9 cellular contexts compared by ENCODE assay signal in genomic region chr5:50717615-50718014, GRCh38. TPM values are rescaled to one million over a fixed set of nuclear protein-coding genes. Genes with fewer than 3 reads are reported as not detected.
DNase-seq lines count a peak whose midpoint lies in the region; ATAC-seq and TF ChIP-seq lines count a peak whose summit lies in the region.
"Had no signal": no experiment of that assay in that cellular context is flagged by ENCODE, and none has a peak within 500 bp of the region (broad histone marks: within the 10 kb centered on the region; RNA-seq: fewer than 3 reads in every experiment).

No MANE protein-coding gene starts in this region.

- H3K27me3 Mint-ChIP-seq in activated T-cell treated with anti-CD3 and anti-CD28 coated beads, Interleukin-2, amount 50 U/mL, for 72 hours (ENCODE audit: low read depth) = no peaks in the 10 kb centered on the region
- no peaks in the 10 kb centered on the region for H3K27me3 Mint-ChIP-seq in stimulated activated naive CD8-positive, alpha-beta T cell treated with anti-CD3 and anti-CD28 coated beads, Interleukin-15, amount 100 ng/mL, for 72 hours
- no peaks in the 10 kb centered on the region for H3K27me3 Mint-ChIP-seq in activated T-helper 1 cell treated with anti-CD3 and anti-CD28 coated beads, Interleukin-12 subunit alpha, Interleukin-12 subunit beta, Interleukin-2, Interleukin-4 antibody, amounts not matched to agents 30 ng/mL and 10 ng/mL and 1 ng/mL, durations not matched to agents 14 hours and 24 hours and 36 hours (ENCODE audit: insufficient read depth)

- H3K36me3 Mint-ChIP-seq in activated T-cell treated with anti-CD3 and anti-CD28 coated beads, Interleukin-2, amount 50 U/mL, for 72 hours (ENCODE audit: insufficient read depth in 2 of 2) = peaks cover 0 to 3% of the 10 kb centered on the region in 2 donors
- H3K36me3 Mint-ChIP-seq in activated T-helper 1 cell treated with anti-CD3 and anti-CD28 coated beads, Interleukin-12 subunit alpha, Interleukin-12 subunit beta, Interleukin-2, Interleukin-4 antibody, amounts not matched to agents 30 ng/mL and 10 ng/mL and 1 ng/mL, durations not matched to agents 14 hours and 24 hours and 36 hours (ENCODE audit: low read depth) = peaks cover 27% of the 10 kb centered on the region

- H3K36me3 ChIP-seq in body of pancreas (replicated peaks in 1 of 2; ENCODE audit: insufficient read depth in 1 of 2, low read depth in 2 of 2) = no peaks in the 10 kb centered on the region
- no peaks in the 10 kb centered on the region for H3K36me3 ChIP-seq in BE2C

- H3K4me1 ChIP-seq in body of pancreas (no peaks in the 10 kb centered on the region), BE2C (no peaks in the 10 kb centered on the region)

- no peaks in the 10 kb centered on the region for H3K27me3 ChIP-seq in body of pancreas
- H3K27me3 ChIP-seq in BE2C = no peaks in the 10 kb centered on the region

- ATAC-seq in activated T-cell treated with anti-CD3 and anti-CD28 coated beads, Interleukin-2, amount 50 U/mL, for 72 hours (replicated peaks in 1 of 2) = peak in 1 of 2 donors; percentile 42
- ATAC-seq in HG03196 (IDR thresholded peaks at IDR 0.05; ENCODE audit: unreplicated experiment) (peak; percentile 56), body of pancreas (peak; percentile 90), SK-N-SH treated with all-trans-retinoic acid at 6 μM for 48 hours (no peak)
- ATAC-seq in stimulated activated naive CD8-positive, alpha-beta T cell treated with anti-CD3 and anti-CD28 coated beads, Interleukin-15, amount 100 ng/mL, for 72 hours = peak; percentile 73

- no peak for TF ChIP-seq POLR2A in body of pancreas (IDR thresholded peaks at IDR 0.05)

- peaks cover 85% of the 10 kb centered on the region for H3K4me1 Mint-ChIP-seq in activated T-cell treated with anti-CD3 and anti-CD28 coated beads, Interleukin-2, amount 50 U/mL, for 72 hours (ENCODE audit: low read depth)
- peaks cover 86% of the 10 kb centered on the region for H3K4me1 Mint-ChIP-seq in stimulated activated naive CD8-positive, alpha-beta T cell treated with anti-CD3 and anti-CD28 coated beads, Interleukin-15, amount 100 ng/mL, for 72 hours
- H3K4me1 Mint-ChIP-seq in activated T-helper 1 cell treated with anti-CD3 and anti-CD28 coated beads, Interleukin-12 subunit alpha, Interleukin-12 subunit beta, Interleukin-2, Interleukin-4 antibody, amounts not matched to agents 30 ng/mL and 10 ng/mL and 1 ng/mL, durations not matched to agents 14 hours and 24 hours and 36 hours (ENCODE audit: low read depth) = peaks cover 50% of the 10 kb centered on the region

- peak overlapping the region in 2 of 4 donors; percentile 26 to 38 for H3K27ac ChIP-seq in body of pancreas

- intact Hi-C loops in body of pancreas (cut with DNase I) = no loop called here
- intact Hi-C loops in activated T-helper 1 cell treated with anti-CD3 and anti-CD28 coated beads, Interleukin-12 subunit alpha, Interleukin-12 subunit beta, Interleukin-2, Interleukin-4 antibody, amounts not matched to agents 30 ng/mL and 10 ng/mL and 1 ng/mL, durations not matched to agents 14 hours and 24 hours and 36 hours (cut with micrococcal nuclease) = no loop called here

- H3K4me3 ChIP-seq in body of pancreas = no peak overlapping the region
- H3K4me3 ChIP-seq in BE2C (ENCODE audit: low read depth, low read length) = no peak overlapping the region

- peaks cover 0 to 2% of the 10 kb centered on the region in 2 donors for H3K9me3 Mint-ChIP-seq in activated T-cell treated with anti-CD3 and anti-CD28 coated beads, Interleukin-2, amount 50 U/mL, for 72 hours
- no peaks in the 10 kb centered on the region for H3K9me3 Mint-ChIP-seq in stimulated activated naive CD8-positive, alpha-beta T cell treated with anti-CD3 and anti-CD28 coated beads, Interleukin-15, amount 100 ng/mL, for 72 hours
- no peaks in the 10 kb centered on the region for H3K9me3 Mint-ChIP-seq in activated T-helper 1 cell treated with anti-CD3 and anti-CD28 coated beads, Interleukin-12 subunit alpha, Interleukin-12 subunit beta, Interleukin-2, Interleukin-4 antibody, amounts not matched to agents 30 ng/mL and 10 ng/mL and 1 ng/mL, durations not matched to agents 14 hours and 24 hours and 36 hours

- no peak for DNase-seq in activated T-cell treated with anti-CD3 and anti-CD28 coated beads, Interleukin-2, amount 50 U/mL, for 72 hours
- DNase-seq in activated T-cell treated with anti-CD3 and anti-CD28 coated beads for 4 hours (no peak), body of pancreas (no peak), BE2C (no peak)
- no peak for DNase-seq in stimulated activated naive CD8-positive, alpha-beta T cell treated with anti-CD3 and anti-CD28 coated beads, Interleukin-15, amount 100 ng/mL, for 72 hours
- DNase-seq in activated T-helper 1 cell treated with anti-CD3 and anti-CD28 coated beads, Interleukin-12 subunit alpha, Interleukin-12 subunit beta, Interleukin-2, Interleukin-4 antibody, amounts not matched to agents 30 ng/mL and 10 ng/mL and 1 ng/mL, durations not matched to agents 14 hours and 24 hours and 36 hours (ENCODE audit: low spot score) = no peak
- DNase-seq: glutamatergic neuron had no signal

- H3K9me3 ChIP-seq in body of pancreas (no peaks in the 10 kb centered on the region), BE2C (no peaks in the 10 kb centered on the region; the same call in 1 of the 2 replicates)

- 36 to 59% methylated on average over 2 of the region's 2 CpGs for WGBS in body of pancreas, 2 donors

- H3K4me3 Mint-ChIP-seq in activated T-cell treated with anti-CD3 and anti-CD28 coated beads, Interleukin-2, amount 50 U/mL, for 72 hours = peak overlapping the region in 1 of 2 donors; percentile 42
- peak overlapping the region in 1 of 2 donors; percentile 44 for H3K4me3 Mint-ChIP-seq in stimulated activated naive CD8-positive, alpha-beta T cell treated with anti-CD3 and anti-CD28 coated beads, Interleukin-15, amount 100 ng/mL, for 72 hours
- H3K4me3 Mint-ChIP-seq in activated T-helper 1 cell treated with anti-CD3 and anti-CD28 coated beads, Interleukin-12 subunit alpha, Interleukin-12 subunit beta, Interleukin-2, Interleukin-4 antibody, amounts not matched to agents 30 ng/mL and 10 ng/mL and 1 ng/mL, durations not matched to agents 14 hours and 24 hours and 36 hours = no peak overlapping the region

- H3K27ac Mint-ChIP-seq in activated T-cell treated with anti-CD3 and anti-CD28 coated beads, Interleukin-2, amount 50 U/mL, for 72 hours = peak overlapping the region; percentile 29
- peak overlapping the region in 1 of 2 donors; percentile 12 for H3K27ac Mint-ChIP-seq in stimulated activated naive CD8-positive, alpha-beta T cell treated with anti-CD3 and anti-CD28 coated beads, Interleukin-15, amount 100 ng/mL, for 72 hours
- no peak overlapping the region for H3K27ac Mint-ChIP-seq in activated T-helper 1 cell treated with anti-CD3 and anti-CD28 coated beads, Interleukin-12 subunit alpha, Interleukin-12 subunit beta, Interleukin-2, Interleukin-4 antibody, amounts not matched to agents 30 ng/mL and 10 ng/mL and 1 ng/mL, durations not matched to agents 14 hours and 24 hours and 36 hours

- TF ChIP-seq CTCF in body of pancreas (IDR thresholded peaks at IDR 0.05) (no peak), BE2C (IDR thresholded peaks at IDR 0.05; ENCODE audit: low read depth, low read length) (no peak)

TF ChIP-seq in SK-N-SH treated with all-trans-retinoic acid at 6 μM for 48 hours, 23 proteins besides CTCF, POLR2A, EP300 and RAD21:
- TF ChIP-seq CREB5 (CRISPR knock-in tag; IDR thresholded peaks at IDR 0.05; ENCODE audit: low read depth) = no peak
- no peak for TF ChIP-seq TOX (CRISPR knock-in tag; IDR thresholded peaks at IDR 0.05; ENCODE audit: borderline replicate concordance)
- no peak for TF ChIP-seq CSDC2 (CRISPR knock-in tag; IDR thresholded peaks at IDR 0.05)

RNA-seq across cellular contexts. Expression of gene PARP8, which starts 51.2 kb away (rescaled TPM):
- 10 to 100 TPM; 53.3 to 61.0 TPM for total RNA-seq in activated T-cell treated with anti-CD3 and anti-CD28 coated beads, Interleukin-2, amount 50 U/mL, for 72 hours
- total RNA-seq in body of pancreas = 10 to 100 TPM; 13.5 to 17.9 TPM
- 22.9 and 23.0 TPM in 2 replicates for total RNA-seq in activated T-helper 1 cell treated with anti-CD3 and anti-CD28 coated beads, Interleukin-12 subunit alpha, Interleukin-12 subunit beta, Interleukin-2, Interleukin-4 antibody, amounts not matched to agents 30 ng/mL and 10 ng/mL and 1 ng/mL, durations not matched to agents 14 hours and 24 hours and 36 hours
- 0.91 TPM for polyA plus RNA-seq in BE2C (2012; ENCODE audit: insufficient read depth, insufficient read length, low read depth)
